In genomic region chr4:105474110-105474518, GRCh38 we compare ENCODE assay signal across 7 cellular contexts. TPM values are rescaled to one million over a fixed set of nuclear protein-coding genes. Genes with fewer than 3 reads are reported as not detected.
A peak's percentile ranks its signal among the peaks of the same experiment; 100 is the strongest.
DNase-seq lines count a peak whose midpoint lies in the region; ATAC-seq and TF ChIP-seq lines count a peak whose summit lies in the region.

No MANE protein-coding gene starts in this region.

- H3K27ac ChIP-seq in Peyer's patch (peak overlapping the region; percentile 96 to 100 (median 98)), mesodermal cell (ENCODE audit: low read depth, low read length, severe bottlenecking) (no peak overlapping the region), transverse colon (peak overlapping the region; percentile 98 to 100 (median 98))

- TF ChIP-seq EP300 in transverse colon (IDR thresholded peaks at IDR 0.05; ENCODE audit: low read depth) = no peak

- H3K9me3 ChIP-seq in Peyer's patch = no peaks in the 10 kb centered on the region
- H3K9me3 ChIP-seq in mesodermal cell (ENCODE audit: control insufficient read depth, low read length) = no peaks in the 10 kb centered on the region
- no peaks in the 10 kb centered on the region for H3K9me3 ChIP-seq in transverse colon

- H3K27me3 ChIP-seq in Peyer's patch (no peaks in the 10 kb centered on the region), transverse colon (no peaks in the 10 kb centered on the region)

- H3K36me3 ChIP-seq in Peyer's patch (no peaks in the 10 kb centered on the region), mesodermal cell (ENCODE audit: control insufficient read depth, insufficient read depth, low read length) (no peaks in the 10 kb centered on the region), transverse colon (no peaks in the 10 kb centered on the region)

- H3K4me3 ChIP-seq in GM08714 (ENCODE audit: low read length) (peak overlapping the region; percentile 89; the same call in 1 of the 2 replicates), Peyer's patch (peak overlapping the region; percentile 74 to 99 (median 88)), mesodermal cell (ENCODE audit: extremely low read depth, insufficient read depth, low read length, poor library complexity, severe bottlenecking) (peak overlapping the region; percentile 61), transverse colon (peak overlapping the region in 3 of 4 donors; percentile 83 to 94 (median 85))

- ATAC-seq in GM21717 (IDR thresholded peaks at IDR 0.05; ENCODE audit: unreplicated experiment) (peak; percentile 3), HG02938 (IDR thresholded peaks at IDR 0.05; ENCODE audit: unreplicated experiment) (no peak)

- 0 to 20% methylated on average over 9 to 14 of the region's 21 CpGs for WGBS in mesodermal cell (ENCODE audit: insufficient coverage in 2 of 2), 2 experiments
- 12 to 31% methylated on average over 8 to 21 of the region's 21 CpGs for WGBS in transverse colon (ENCODE audit: low coverage in 1 of 2), 2 donors

- no peak for TF ChIP-seq POLR2A in Peyer's patch (IDR thresholded peaks at IDR 0.05)
- TF ChIP-seq POLR2A in transverse colon (IDR thresholded peaks at IDR 0.05) = no peak

- DNase-seq in Peyer's patch (peak in 1 of 3 donors; percentile 93), transverse colon (peak; percentile 91)
- peak; percentile 71 for DNase-seq in effector CD4-positive, alpha-beta T cell

- in situ Hi-C loops in transverse colon (cut with MboI; ENCODE audit: low pct_ligation_motif_present in 1 of 4, low pct_unique_long_range_greater_than_20kb in 1 of 4, low sequenced_read_pairs in 3 of 4) = loop anchor here in 1 of 4 donors (10.0 kb wide), 1 partner anchor 329 kb away; the partner anchor contains the start of gene TET2

- intact Hi-C loops in transverse colon (cut with DNase I; ENCODE audit: low total_unique reads) = no loop called here

- TF ChIP-seq CTCF in Peyer's patch (IDR thresholded peaks at IDR 0.05) (peak in 5 of 6 experiments; percentile 85 to 94 (median 88)), transverse colon (IDR thresholded peaks at IDR 0.05) (peak; percentile 72 to 92 (median 87))

- peaks cover 0 to 21% (median 5%) of the 10 kb centered on the region in 4 donors for H3K4me1 ChIP-seq in Peyer's patch
- no peaks in the 10 kb centered on the region for H3K4me1 ChIP-seq in mesodermal cell (ENCODE audit: control insufficient read depth, insufficient read depth, low read length, poor library complexity, severe bottlenecking)
- H3K4me1 ChIP-seq in transverse colon = peaks cover 11 to 32% (median 22%) of the 10 kb centered on the region in 4 donors

RNA-seq across cellular contexts. Expression of gene PPA2, which starts 0.3 kb away (rescaled TPM):
- total RNA-seq in Peyer's patch = 100 to 1,000 TPM in 3 of 4 donors, 10 to 100 TPM in 1; 58.4 to 140 (median 104) TPM
- 90.5 TPM for polyA plus RNA-seq in mesodermal cell (2013, experiment 1 of 2)
- 111 TPM for polyA plus RNA-seq in mesodermal cell (2013, experiment 2 of 2)
- 100 to 1,000 TPM in 2 of 4 donors, 10 to 100 TPM in 2; 46.2 to 164 (median 84.6) TPM for total RNA-seq in transverse colon
